In genomic region chr6:97282238-97282725, GRCh38 we compare ENCODE assay signal across 8 cellular contexts. TPM values are rescaled to one million over a fixed set of nuclear protein-coding genes. Genes with fewer than 3 reads are reported as not detected.
A peak's percentile ranks its signal among the peaks of the same experiment; 100 is the strongest.
DNase-seq lines count a peak whose midpoint lies in the region; ATAC-seq, FAIRE-seq and TF ChIP-seq lines count a peak whose summit lies in the region.

No MANE protein-coding gene starts in this region.

- H3K9me3 ChIP-seq in Karpas-422 (ENCODE audit: low read length) (no peaks in the 10 kb centered on the region), HepG2 (ENCODE audit: low read length) (no peaks in the 10 kb centered on the region), transverse colon (no peaks in the 10 kb centered on the region)

- no peak for FAIRE-seq in HepG2 (lab: Jason Lieb, UNC)

- POLR2A ChIA-PET in HepG2 (lab: Yijun Ruan, JAX): no interaction called here

- under 1% methylated on average over 13 of the region's 13 CpGs for whole genome bisulfite sequencing in HepG2 (ENCODE audit: low lambda C conversion rate)
- 0 to 3% methylated on average over 2 to 13 of the region's 13 CpGs for WGBS in transverse colon (ENCODE audit: low coverage in 1 of 2), 2 donors

- H2AFZ ChIP-seq in Karpas-422 (ENCODE audit: low read length) (peak overlapping the region; percentile 92; the same call in 1 of the 2 replicates), HepG2 (ENCODE audit: low read length) (peak overlapping the region; percentile 35)

- no peaks in the 10 kb centered on the region for H3K9me2 ChIP-seq in Karpas-422 (replicated peaks; ENCODE audit: insufficient read depth, low read length)

- H3K4me1 ChIP-seq in Karpas-422 (ENCODE audit: low read length) (peaks cover 22% of the 10 kb centered on the region), HepG2 (ENCODE audit: insufficient read depth, low read length) (peaks cover 14% of the 10 kb centered on the region), transverse colon (peaks cover 5 to 20% (median 7%) of the 10 kb centered on the region in 4 donors)

- TF ChIP-seq RAD21 in HepG2 (CRISPR knock-in tag; IDR thresholded peaks at IDR 0.05): no peak

- H3K4me2 ChIP-seq in Karpas-422 (ENCODE audit: low read depth, low read length, poor library complexity, severe bottlenecking) (peak overlapping the region; percentile 95), HepG2 (ENCODE audit: low read depth, low read length) (peak overlapping the region; percentile 65)

- H3K79me2 ChIP-seq in Karpas-422 (ENCODE audit: low read length): peaks cover 59% of the 10 kb centered on the region
- peaks cover 21% of the 10 kb centered on the region for H3K79me2 ChIP-seq in HepG2 (ENCODE audit: insufficient read depth, low read length)

- BruUV-seq in HepG2 (replicated peaks; lab: Mats Ljungman, UMichigan): no TSS peak

- no peak for TF ChIP-seq CTCF in GM20000 (IDR thresholded peaks at IDR 0.05; ENCODE audit: extremely low read depth, missing control alignments)
- TF ChIP-seq CTCF in astrocyte of the spinal cord (IDR thresholded peaks at IDR 0.05; ENCODE audit: low read depth, low read length): no peak
- TF ChIP-seq CTCF in HepG2 (CRISPR knock-in tag; IDR thresholded peaks at IDR 0.05): no peak
- TF ChIP-seq CTCF in transverse colon (IDR thresholded peaks at IDR 0.05): no peak

- peak overlapping the region; percentile 84 for H3K9ac ChIP-seq in Karpas-422 (ENCODE audit: low read length)
- H3K9ac ChIP-seq in HepG2 (ENCODE audit: insufficient read depth, low read depth, low read length): peak overlapping the region; percentile 88

- TF ChIP-seq POLR2A in HepG2 (IDR thresholded peaks at IDR 0.05; ENCODE audit: insufficient read depth in 1 of 2, low read depth in 2 of 2, low read length in 2 of 2) (no peak), transverse colon (IDR thresholded peaks at IDR 0.05) (no peak)

- peaks cover 27% of the 10 kb centered on the region; the same call in 1 of the 2 replicates for H3K36me3 ChIP-seq in Karpas-422 (ENCODE audit: insufficient read depth, low read length)
- H3K36me3 ChIP-seq in HepG2 (replicated peaks in 1 of 2; ENCODE audit: control insufficient read depth in 1 of 2, insufficient read depth in 2 of 2, low read length in 2 of 2): no peaks in the 10 kb centered on the region
- H3K36me3 ChIP-seq in transverse colon: no peaks in the 10 kb centered on the region

- H4K20me1 ChIP-seq in Karpas-422 (ENCODE audit: insufficient read depth, low read depth, low read length) (no peaks in the 10 kb centered on the region), HepG2 (ENCODE audit: insufficient read depth, low read length) (no peaks in the 10 kb centered on the region)

- ATAC-seq in HepG2 (peak; percentile 58), GM18520 (IDR thresholded peaks at IDR 0.05; ENCODE audit: unreplicated experiment) (no peak), HG03095 (IDR thresholded peaks at IDR 0.05; ENCODE audit: unreplicated experiment) (no peak)

- TF ChIP-seq EP300 in HepG2 (IDR thresholded peaks at IDR 0.05; ENCODE audit: low read depth in 2 of 2, low read length in 2 of 2) (no peak), HepG2 (CRISPR knock-in tag; IDR thresholded peaks at IDR 0.05; ENCODE audit: borderline replicate concordance) (no peak), transverse colon (IDR thresholded peaks at IDR 0.05; ENCODE audit: low read depth) (no peak)

- H3K4me3 ChIP-seq in Karpas-422 (ENCODE audit: low read length) (peak overlapping the region; percentile 92), astrocyte of the spinal cord (ENCODE audit: low read depth, low read length) (peak overlapping the region; percentile 96), HepG2 (replicated peaks in 1 of 3; ENCODE audit: insufficient read depth in 1 of 3, low read depth in 2 of 3, low read length in 3 of 3) (peak overlapping the region; percentile 77 to 96 (median 91)), transverse colon (peak overlapping the region; percentile 51 to 87 (median 80))

- intact Hi-C loops in HepG2 (cut with micrococcal nuclease; ENCODE audit: unreplicated experiment) (loop anchor here (2.0 to 5.0 kb wide), 2 partner anchors 97 to 110 kb away; no protein-coding TSS in a partner anchor), transverse colon (cut with DNase I; ENCODE audit: low total_unique reads) (no loop called here)

- DNase-seq in COLO829 (ENCODE audit: low spot score) (peak; percentile 8), GM20000 (ENCODE audit: low spot score) (peak; percentile 4), Karpas-422 (peak; percentile 45), astrocyte of the spinal cord (ENCODE audit: low read depth, low spot score) (peak; percentile 16), HepG2 (ENCODE audit: low spot score) (peak; percentile 9), transverse colon (no peak)

- in situ Hi-C loops in astrocyte of the spinal cord (cut with HindIII; ENCODE audit: low sequenced_read_pairs): no loop called here
- in situ Hi-C loops in HepG2 (cut with HindIII; ENCODE audit: extremely low pct_ligation_motif_present, low pct_unique_long_range_greater_than_20kb): no loop called here
- in situ Hi-C loops in transverse colon (cut with MboI; ENCODE audit: low pct_ligation_motif_present in 1 of 4, low pct_unique_long_range_greater_than_20kb in 1 of 4, low sequenced_read_pairs in 3 of 4): no loop called here

- CTCF ChIA-PET in HepG2 (lab: Yijun Ruan, JAX; ENCODE audit: low intra/inter-chr PET ratio, low total read pairs): no interaction called here

- H3K27ac ChIP-seq in Karpas-422 (ENCODE audit: low read length): peak overlapping the region; percentile 34; the same call in 1 of the 2 replicates
- peak overlapping the region; percentile 76 for H3K27ac ChIP-seq in HepG2 (ENCODE audit: extremely low read length, insufficient read depth, low read length)
- H3K27ac ChIP-seq in transverse colon: peak overlapping the region; percentile 67 to 81 (median 72)

- H3K27me3 ChIP-seq in Karpas-422 (ENCODE audit: low read length) (no peaks in the 10 kb centered on the region), HepG2 (ENCODE audit: control insufficient read depth in 1 of 2, insufficient read depth in 2 of 2, low read length in 2 of 2) (no peaks in the 10 kb centered on the region; a peak in 1 of 5 replicates), transverse colon (no peaks in the 10 kb centered on the region)

TF ChIP-seq in HepG2, 621 proteins besides CTCF, POLR2A, EP300 and RAD21:
- TF ChIP-seq FOSL2 (CRISPR knock-in tag; IDR thresholded peaks at IDR 0.05) (peak; percentile 15; the same call in 1 of the 2 replicates), LCORL (IDR thresholded peaks at IDR 0.05) (no peak), LCORL (CRISPR knock-in tag; IDR thresholded peaks at IDR 0.05) (no peak), SAFB2 (CRISPR knock-in tag; IDR thresholded peaks at IDR 0.05; ENCODE audit: borderline replicate concordance, low read depth) (no peak)
TF ChIP-seq in HepG2: peak in this region for 1.

RNA-seq across cellular contexts. Expression of gene MMS22L, which starts 0.7 kb away (rescaled TPM):
- 17.6 and 50.4 TPM in 2 replicates for total RNA-seq in Karpas-422 (2014; rRNA removed; shearing (Covaris generic); ENCODE audit: low replicate concordance)
- total RNA-seq in HepG2 (2016; rRNA removed; fragmentation: Illumina TruSeq; extraction: Trizol): 32.9 and 51.8 TPM in 2 replicates
- total RNA-seq in HepG2 (2016; cell fraction: cytosol; rRNA removed; fragmentation: Illumina TruSeq; extraction: Trizol; ENCODE audit: low read depth): 6.6 and 8.6 TPM in 2 replicates
- total RNA-seq in HepG2 (2016; cell fraction: insoluble cytoplasmic fraction; rRNA removed; fragmentation: Illumina TruSeq; extraction: Trizol): 31.5 and 49.5 TPM in 2 replicates
- total RNA-seq in HepG2 (2016; cell fraction: membrane; rRNA removed; fragmentation: Illumina TruSeq; extraction: Trizol): 11.7 and 12.4 TPM in 2 replicates
- 66.9 and 71.1 TPM in 2 replicates for total RNA-seq in HepG2 (2016; cell fraction: nucleus; rRNA removed; fragmentation: Illumina TruSeq; extraction: Trizol)
- polyA plus RNA-seq in HepG2 (2011; rRNA removed): 3.8 and 6.2 TPM in 2 replicates
- 2.4 and 2.6 TPM in 2 replicates for polyA plus RNA-seq in HepG2 (2011; cell fraction: cytosol; rRNA removed)
- polyA plus RNA-seq in HepG2 (2011; cell fraction: nucleus; rRNA removed): 3.7 and 6.1 TPM in 2 replicates
- polyA plus RNA-seq in HepG2 (2012): 2.6 and 5.6 TPM in 2 replicates
- 1.6 and 1.7 TPM in 2 replicates for polyA plus RNA-seq in HepG2 (2016; cell fraction: cytosol; fragmentation: Illumina TruSeq; extraction: Trizol; ENCODE audit: low read depth)
- 16.1 and 16.2 TPM in 2 replicates for polyA plus RNA-seq in HepG2 (2016; cell fraction: insoluble cytoplasmic fraction; fragmentation: Illumina TruSeq; extraction: Trizol; ENCODE audit: low read depth)
- polyA plus RNA-seq in HepG2 (2016; cell fraction: membrane; fragmentation: Illumina TruSeq; extraction: Trizol; ENCODE audit: low read depth): 2.8 and 3.7 TPM in 2 replicates
- polyA plus RNA-seq in HepG2 (2016; cell fraction: nucleus; fragmentation: Illumina TruSeq; extraction: Trizol; ENCODE audit: insufficient read depth, low read depth): 14.3 and 17.4 TPM in 2 replicates
- 17.0 and 81.1 TPM in 2 replicates for polyA minus RNA-seq in HepG2 (2011; rRNA and poly(A)+ RNA removed; ENCODE audit: low replicate concordance)
- 7.6 and 12.4 TPM in 2 replicates for polyA minus RNA-seq in HepG2 (2011; cell fraction: cytosol; rRNA and poly(A)+ RNA removed)
- 69.6 and 90.0 TPM in 2 replicates for polyA minus RNA-seq in HepG2 (2011; cell fraction: nucleus; rRNA and poly(A)+ RNA removed)
- 10 to 100 TPM in 1 of 4 donors, 1 to 10 TPM in 3; 2.4 to 12.6 (median 6.4) TPM for total RNA-seq in transverse colon
